ENCODE assay signal across 2 cellular contexts in the genomic region with DNA sequence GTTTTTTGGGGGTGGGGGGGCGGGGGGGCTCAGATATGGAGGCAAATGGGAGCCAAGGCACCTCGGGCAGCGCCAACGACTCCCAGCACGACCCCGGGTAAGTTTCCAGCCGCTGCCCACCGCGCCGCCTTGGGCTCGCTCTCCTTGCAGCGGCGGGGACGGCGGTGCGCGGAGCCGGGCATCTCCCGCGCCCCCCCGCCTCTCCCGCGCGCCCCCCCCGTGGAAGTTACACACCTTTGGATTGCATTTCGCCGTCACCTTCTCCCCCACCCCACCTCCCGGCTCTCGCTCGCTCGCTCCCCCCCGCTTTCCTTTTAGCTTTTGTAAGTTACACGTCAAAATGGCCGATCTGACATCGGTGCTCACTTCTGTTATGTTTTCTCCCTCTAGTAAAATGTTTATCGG.
A peak's percentile ranks its signal among the peaks of the same experiment; 100 is the strongest.
TF ChIP-seq lines count a peak whose summit lies in the region.

No MANE protein-coding gene starts in this region.

TF ChIP-seq in IMR-90, 13 proteins besides CTCF, POLR2A, EP300 and RAD21:
- TF ChIP-seq SMC3 (IDR thresholded peaks at IDR 0.05; ENCODE audit: low read depth, low read length) (no peak), NFE2L2 (IDR thresholded peaks at IDR 0.05; ENCODE audit: low read depth, low read length) (no peak), MAZ (IDR thresholded peaks at IDR 0.05; ENCODE audit: borderline replicate concordance, low read depth, low read length) (no peak), MXI1 (IDR thresholded peaks at IDR 0.05; ENCODE audit: borderline replicate concordance, low read depth, low read length) (no peak), MAFK (IDR thresholded peaks at IDR 0.05; ENCODE audit: low read depth, low read length) (no peak), RCOR1 (IDR thresholded peaks at IDR 0.05; ENCODE audit: insufficient replicate concordance, low read length) (no peak), FOS (IDR thresholded peaks at IDR 0.05; ENCODE audit: low read depth, low read length) (no peak), RFX5 (IDR thresholded peaks at IDR 0.05; ENCODE audit: low read depth, low read length) (no peak), CEBPB (IDR thresholded peaks at IDR 0.05; ENCODE audit: low read depth, low read length) (no peak), CHD1 (IDR thresholded peaks at IDR 0.05; ENCODE audit: low read depth, low read length) (no peak), BHLHE40 (IDR thresholded peaks at IDR 0.05; ENCODE audit: low read depth, low read length) (no peak)
- TF ChIP-seq, protein P1, sequence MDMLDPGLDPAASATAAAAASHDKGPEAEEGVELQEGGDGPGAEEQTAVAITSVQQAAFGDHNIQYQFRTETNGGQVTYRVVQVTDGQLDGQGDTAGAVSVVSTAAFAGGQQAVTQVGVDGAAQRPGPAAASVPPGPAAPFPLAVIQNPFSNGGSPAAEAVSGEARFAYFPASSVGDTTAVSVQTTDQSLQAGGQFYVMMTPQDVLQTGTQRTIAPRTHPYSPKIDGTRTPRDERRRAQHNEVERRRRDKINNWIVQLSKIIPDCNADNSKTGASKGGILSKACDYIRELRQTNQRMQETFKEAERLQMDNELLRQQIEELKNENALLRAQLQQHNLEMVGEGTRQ (IDR thresholded peaks at IDR 0.05; ENCODE audit: low read depth, low read length), result no peak
TF ChIP-seq in IMR-90: peak in this region for 0.

TF ChIP-seq in H1, 55 proteins besides CTCF, POLR2A, EP300 and RAD21:
- TF ChIP-seq SIRT6 (IDR thresholded peaks at IDR 0.05; ENCODE audit: low read length), result no peak
- TF ChIP-seq EGR1 (IDR thresholded peaks at IDR 0.05; ENCODE audit: borderline replicate concordance, low read depth, low read length), result no peak
- TF ChIP-seq, protein P2, sequence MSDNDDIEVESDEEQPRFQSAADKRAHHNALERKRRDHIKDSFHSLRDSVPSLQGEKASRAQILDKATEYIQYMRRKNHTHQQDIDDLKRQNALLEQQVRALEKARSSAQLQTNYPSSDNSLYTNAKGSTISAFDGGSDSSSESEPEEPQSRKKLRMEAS (IDR thresholded peaks at IDR 0.05), result no peak
- TF ChIP-seq KDM4A (IDR thresholded peaks at IDR 0.05; ENCODE audit: low read depth, low read length, severe bottlenecking), result no peak
- TF ChIP-seq, protein P1 (IDR thresholded peaks at IDR 0.05; ENCODE audit: low read length), result no peak
- no peak for TF ChIP-seq BRCA1 (IDR thresholded peaks at IDR 0.05; ENCODE audit: low read depth, low read length)
- TF ChIP-seq POLR2AphosphoS5 (IDR thresholded peaks at IDR 0.05; ENCODE audit: low read depth, low read length), result no peak
- no peak for TF ChIP-seq HDAC2 (IDR thresholded peaks at IDR 0.05; ENCODE audit: borderline replicate concordance in 1 of 2, low read depth in 2 of 2, low read length in 2 of 2)
- TF ChIP-seq SAP30 (IDR thresholded peaks at IDR 0.05; ENCODE audit: insufficient read depth, insufficient replicate concordance, low read length), result no peak
- no peak for TF ChIP-seq KDM5A (IDR thresholded peaks at IDR 0.05; ENCODE audit: low read length)
- 0 out of 4 replicates have a peak, but pooled peaks of 1 of the 2 experiments have one; percentile 40 for TF ChIP-seq SIN3A (conservative IDR thresholded peaks at IDR 0.05 in 1 of 2, IDR thresholded peaks at IDR 0.05 in 1 of 2; ENCODE audit: low read depth in 1 of 2, low read length in 2 of 2)
- TF ChIP-seq SP1 (IDR thresholded peaks at IDR 0.05; ENCODE audit: low read depth, low read length), result no peak
- no peak for TF ChIP-seq TEAD4 (IDR thresholded peaks at IDR 0.05; ENCODE audit: low read depth, low read length)
- no peak for TF ChIP-seq POU5F1 (IDR thresholded peaks at IDR 0.05; ENCODE audit: low read depth, low read length)
- no peak for TF ChIP-seq CTBP2 (IDR thresholded peaks at IDR 0.05; ENCODE audit: borderline replicate concordance, insufficient read depth, insufficient read length, low read length)
- no peak for TF ChIP-seq CREB1 (IDR thresholded peaks at IDR 0.05)
- TF ChIP-seq YY1 (IDR thresholded peaks at IDR 0.05; ENCODE audit: low read depth, low read length), result peak; percentile 59; the same call in 1 of the 2 replicates
- no peak for TF ChIP-seq SRF (IDR thresholded peaks at IDR 0.05; ENCODE audit: low read depth, low read length)
- TF ChIP-seq JUND (IDR thresholded peaks at IDR 0.05; ENCODE audit: low read length), result no peak
- no peak for TF ChIP-seq CEBPB (IDR thresholded peaks at IDR 0.05; ENCODE audit: low read depth, low read length)
- TF ChIP-seq RNF2 (IDR thresholded peaks at IDR 0.05; ENCODE audit: borderline replicate concordance, low read depth, low read length, missing control alignments, poor library complexity, severe bottlenecking), result no peak
- TF ChIP-seq CBX5 (IDR thresholded peaks at IDR 0.05; ENCODE audit: low read depth, low read length), result no peak
- TF ChIP-seq, protein P3, sequence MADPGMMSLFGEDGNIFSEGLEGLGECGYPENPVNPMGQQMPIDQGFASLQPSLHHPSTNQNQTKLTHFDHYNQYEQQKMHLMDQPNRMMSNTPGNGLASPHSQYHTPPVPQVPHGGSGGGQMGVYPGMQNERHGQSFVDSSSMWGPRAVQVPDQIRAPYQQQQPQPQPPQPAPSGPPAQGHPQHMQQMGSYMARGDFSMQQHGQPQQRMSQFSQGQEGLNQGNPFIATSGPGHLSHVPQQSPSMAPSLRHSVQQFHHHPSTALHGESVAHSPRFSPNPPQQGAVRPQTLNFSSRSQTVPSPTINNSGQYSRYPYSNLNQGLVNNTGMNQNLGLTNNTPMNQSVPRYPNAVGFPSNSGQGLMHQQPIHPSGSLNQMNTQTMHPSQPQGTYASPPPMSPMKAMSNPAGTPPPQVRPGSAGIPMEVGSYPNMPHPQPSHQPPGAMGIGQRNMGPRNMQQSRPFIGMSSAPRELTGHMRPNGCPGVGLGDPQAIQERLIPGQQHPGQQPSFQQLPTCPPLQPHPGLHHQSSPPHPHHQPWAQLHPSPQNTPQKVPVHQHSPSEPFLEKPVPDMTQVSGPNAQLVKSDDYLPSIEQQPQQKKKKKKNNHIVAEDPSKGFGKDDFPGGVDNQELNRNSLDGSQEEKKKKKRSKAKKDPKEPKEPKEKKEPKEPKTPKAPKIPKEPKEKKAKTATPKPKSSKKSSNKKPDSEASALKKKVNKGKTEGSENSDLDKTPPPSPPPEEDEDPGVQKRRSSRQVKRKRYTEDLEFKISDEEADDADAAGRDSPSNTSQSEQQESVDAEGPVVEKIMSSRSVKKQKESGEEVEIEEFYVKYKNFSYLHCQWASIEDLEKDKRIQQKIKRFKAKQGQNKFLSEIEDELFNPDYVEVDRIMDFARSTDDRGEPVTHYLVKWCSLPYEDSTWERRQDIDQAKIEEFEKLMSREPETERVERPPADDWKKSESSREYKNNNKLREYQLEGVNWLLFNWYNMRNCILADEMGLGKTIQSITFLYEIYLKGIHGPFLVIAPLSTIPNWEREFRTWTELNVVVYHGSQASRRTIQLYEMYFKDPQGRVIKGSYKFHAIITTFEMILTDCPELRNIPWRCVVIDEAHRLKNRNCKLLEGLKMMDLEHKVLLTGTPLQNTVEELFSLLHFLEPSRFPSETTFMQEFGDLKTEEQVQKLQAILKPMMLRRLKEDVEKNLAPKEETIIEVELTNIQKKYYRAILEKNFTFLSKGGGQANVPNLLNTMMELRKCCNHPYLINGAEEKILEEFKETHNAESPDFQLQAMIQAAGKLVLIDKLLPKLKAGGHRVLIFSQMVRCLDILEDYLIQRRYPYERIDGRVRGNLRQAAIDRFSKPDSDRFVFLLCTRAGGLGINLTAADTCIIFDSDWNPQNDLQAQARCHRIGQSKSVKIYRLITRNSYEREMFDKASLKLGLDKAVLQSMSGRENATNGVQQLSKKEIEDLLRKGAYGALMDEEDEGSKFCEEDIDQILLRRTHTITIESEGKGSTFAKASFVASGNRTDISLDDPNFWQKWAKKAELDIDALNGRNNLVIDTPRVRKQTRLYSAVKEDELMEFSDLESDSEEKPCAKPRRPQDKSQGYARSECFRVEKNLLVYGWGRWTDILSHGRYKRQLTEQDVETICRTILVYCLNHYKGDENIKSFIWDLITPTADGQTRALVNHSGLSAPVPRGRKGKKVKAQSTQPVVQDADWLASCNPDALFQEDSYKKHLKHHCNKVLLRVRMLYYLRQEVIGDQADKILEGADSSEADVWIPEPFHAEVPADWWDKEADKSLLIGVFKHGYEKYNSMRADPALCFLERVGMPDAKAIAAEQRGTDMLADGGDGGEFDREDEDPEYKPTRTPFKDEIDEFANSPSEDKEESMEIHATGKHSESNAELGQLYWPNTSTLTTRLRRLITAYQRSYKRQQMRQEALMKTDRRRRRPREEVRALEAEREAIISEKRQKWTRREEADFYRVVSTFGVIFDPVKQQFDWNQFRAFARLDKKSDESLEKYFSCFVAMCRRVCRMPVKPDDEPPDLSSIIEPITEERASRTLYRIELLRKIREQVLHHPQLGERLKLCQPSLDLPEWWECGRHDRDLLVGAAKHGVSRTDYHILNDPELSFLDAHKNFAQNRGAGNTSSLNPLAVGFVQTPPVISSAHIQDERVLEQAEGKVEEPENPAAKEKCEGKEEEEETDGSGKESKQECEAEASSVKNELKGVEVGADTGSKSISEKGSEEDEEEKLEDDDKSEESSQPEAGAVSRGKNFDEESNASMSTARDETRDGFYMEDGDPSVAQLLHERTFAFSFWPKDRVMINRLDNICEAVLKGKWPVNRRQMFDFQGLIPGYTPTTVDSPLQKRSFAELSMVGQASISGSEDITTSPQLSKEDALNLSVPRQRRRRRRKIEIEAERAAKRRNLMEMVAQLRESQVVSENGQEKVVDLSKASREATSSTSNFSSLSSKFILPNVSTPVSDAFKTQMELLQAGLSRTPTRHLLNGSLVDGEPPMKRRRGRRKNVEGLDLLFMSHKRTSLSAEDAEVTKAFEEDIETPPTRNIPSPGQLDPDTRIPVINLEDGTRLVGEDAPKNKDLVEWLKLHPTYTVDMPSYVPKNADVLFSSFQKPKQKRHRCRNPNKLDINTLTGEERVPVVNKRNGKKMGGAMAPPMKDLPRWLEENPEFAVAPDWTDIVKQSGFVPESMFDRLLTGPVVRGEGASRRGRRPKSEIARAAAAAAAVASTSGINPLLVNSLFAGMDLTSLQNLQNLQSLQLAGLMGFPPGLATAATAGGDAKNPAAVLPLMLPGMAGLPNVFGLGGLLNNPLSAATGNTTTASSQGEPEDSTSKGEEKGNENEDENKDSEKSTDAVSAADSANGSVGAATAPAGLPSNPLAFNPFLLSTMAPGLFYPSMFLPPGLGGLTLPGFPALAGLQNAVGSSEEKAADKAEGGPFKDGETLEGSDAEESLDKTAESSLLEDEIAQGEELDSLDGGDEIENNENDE (IDR thresholded peaks at IDR 0.05; ENCODE audit: insufficient replicate concordance, low read length), result no peak
- TF ChIP-seq RBBP5 (IDR thresholded peaks at IDR 0.05; ENCODE audit: borderline replicate concordance, low read depth, low read length), result 0 out of 2 replicates have a peak, but pooled peaks have one; percentile 18
- no peak for TF ChIP-seq MAFK (IDR thresholded peaks at IDR 0.05; ENCODE audit: low read depth, low read length)
- TF ChIP-seq BCL11A (IDR thresholded peaks at IDR 0.05; ENCODE audit: low read depth in 2 of 2, low read length in 2 of 2), result no peak
- 0 out of 2 replicates have a peak, but pooled peaks have one; percentile 25 for TF ChIP-seq TAF1 (IDR thresholded peaks at IDR 0.05; ENCODE audit: low read depth, low read length)
